17 cellular contexts compared by ENCODE assay signal in genomic region chr6:160081398-160081797, GRCh38. TPM values are rescaled to one million over a fixed set of nuclear protein-coding genes. Genes with fewer than 3 reads are reported as not detected.
DNase-seq lines count a peak whose midpoint lies in the region; ATAC-seq, FAIRE-seq and TF ChIP-seq lines count a peak whose summit lies in the region.
"Had no signal": no experiment of that assay in that cellular context is flagged by ENCODE, and none has a peak within 500 bp of the region (broad histone marks: within the 10 kb centered on the region; RNA-seq: fewer than 3 reads in every experiment).

No MANE protein-coding gene starts in this region.

- TF ChIP-seq RAD21 in GM12878 (IDR thresholded peaks at IDR 0.05; ENCODE audit: insufficient read depth, low read depth, low read length) = no peak

- in situ Hi-C loops in GM12878 (cut with MboI) = no loop called here

- DNase-seq in activated naive CD4-positive, alpha-beta T cell treated with anti-CD3 and anti-CD28 coated beads, Interleukin-2, amount 50 U/mL, for 72 hours (ENCODE audit: low spot score in 2 of 2) = no peak
- no peak for DNase-seq in activated naive CD4-positive, alpha-beta T cell treated with anti-CD3 and anti-CD28 coated beads, Interleukin-2, amount 50 U/mL, for 16 hours
- DNase-seq in Caco-2 = peak; percentile 24 to 50
- no peak for DNase-seq in GM12878 (ENCODE audit: low read depth, low spot score)
- no peak for DNase-seq in neural progenitor cell (ENCODE audit: low spot score)
- no peak for DNase-seq in globus pallidus (ENCODE audit: low spot score)
- no peak for DNase-seq in GM10248 (ENCODE audit: extremely low spot score)
- DNase-seq: CD8-positive, alpha-beta T cell; COR-L47; H9; IMR-90 had no signal

- no peak overlapping the region for H3K27ac ChIP-seq in GM12878 (ENCODE audit: control insufficient read depth, insufficient read depth)
- no peak overlapping the region for H3K27ac ChIP-seq in neural progenitor cell
- H3K27ac ChIP-seq: 22Rv1 had no signal

- H3K4me2 ChIP-seq in GM12878 (ENCODE audit: control insufficient read depth, insufficient read depth) = no peak overlapping the region
- H3K4me2 ChIP-seq in neural progenitor cell = no peak overlapping the region

- H4K20me1 ChIP-seq in GM12878 (ENCODE audit: control insufficient read depth, insufficient read depth) (no peaks in the 10 kb centered on the region), neural progenitor cell (ENCODE audit: low read depth) (no peaks in the 10 kb centered on the region)

- H3K4me3 Mint-ChIP-seq in Caco-2 (ENCODE audit: unreplicated experiment) (no peak overlapping the region), neural progenitor cell (no peak overlapping the region)
- H3K4me3 Mint-ChIP-seq: CD14-positive monocyte; CD8-positive, alpha-beta T cell; H9 had no signal

- H3K36me3 ChIP-seq in Caco-2 (ENCODE audit: control insufficient read depth, insufficient read depth, low read length) (peaks cover 9% of the 10 kb centered on the region), GM12878 (ENCODE audit: control insufficient read depth in 2 of 2, insufficient read depth in 2 of 2, low read length in 1 of 2) (peaks cover 21 to 24% of the 10 kb centered on the region in 2 experiments; a peak in 3 of 4 replicates), neural progenitor cell (no peaks in the 10 kb centered on the region)

- H3K79me2 ChIP-seq in GM12878 (ENCODE audit: control insufficient read depth, insufficient read depth, low read length) = no peaks in the 10 kb centered on the region
- H3K79me2 ChIP-seq in neural progenitor cell (ENCODE audit: low read depth) = no peaks in the 10 kb centered on the region

- no peaks in the 10 kb centered on the region for H3K4me1 ChIP-seq in Caco-2
- no peaks in the 10 kb centered on the region for H3K4me1 ChIP-seq in GM12878 (ENCODE audit: control insufficient read depth, insufficient read depth, low read length)
- H3K4me1 ChIP-seq in neural progenitor cell = no peaks in the 10 kb centered on the region

- H2AFZ ChIP-seq in GM12878 (ENCODE audit: control insufficient read depth, low read depth, low read length) (no peak overlapping the region), neural progenitor cell (replicated peaks) (no peak overlapping the region)

- FAIRE-seq in GM12878 (lab: Jason Lieb, UNC) = no peak
- FAIRE-seq: GM12892, GM19239 had no signal

- TF ChIP-seq CTCF in Caco-2 (IDR thresholded peaks at IDR 0.05; ENCODE audit: insufficient read depth in 1 of 2, low read depth in 1 of 2, low read length in 1 of 2, severe bottlenecking in 1 of 2, unreplicated experiment in 1 of 2) (no peak), GM12878 (IDR thresholded peaks at IDR 0.05 in 2 of 3, conservative IDR thresholded peaks at IDR 0.05 in 1 of 3; ENCODE audit: control insufficient read depth in 2 of 3, extremely low read depth in 1 of 3, insufficient read depth in 1 of 3, low read depth in 3 of 3, low read length in 3 of 3) (no peak), neural progenitor cell (IDR thresholded peaks at IDR 0.05) (no peak), GM10248 (IDR thresholded peaks at IDR 0.05; ENCODE audit: control extremely low read depth, extremely low read depth, low read depth, missing control alignments) (no peak)

- SMC1A ChIA-PET in GM12878 (lab: Charles Lee; ENCODE audit: uncharacterized antibody, unreplicated experiment) = no interaction called here

- POLR2A ChIA-PET in Caco-2 (lab: Charles Lee) (interaction anchor here (0.7 kb wide), 1 partner anchor 1174 kb away, joined by 4 read pairs; no protein-coding TSS in a partner anchor), GM12878 (lab: Charles Lee) (no interaction called here), GM10248 (lab: Yijun Ruan, JAX) (no interaction called here)

- peak overlapping the region; percentile 16 to 33 for H3K27ac Mint-ChIP-seq in activated naive CD4-positive, alpha-beta T cell treated with anti-CD3 and anti-CD28 coated beads, Interleukin-2, amount 50 U/mL, for 72 hours
- H3K27ac Mint-ChIP-seq in Caco-2 (ENCODE audit: unreplicated experiment) (no peak overlapping the region), neural progenitor cell (peak overlapping the region; percentile 41)
- H3K27ac Mint-ChIP-seq: CD8-positive, alpha-beta T cell; H9 had no signal

- H3K4me3 ChIP-seq in Caco-2 (ENCODE audit: low read depth, low read length) (no peak overlapping the region), GM12878 (no peak overlapping the region), neural progenitor cell (no peak overlapping the region)

- no peak for TF ChIP-seq POLR2A in GM12878 (IDR thresholded peaks at IDR 0.05; ENCODE audit: low read depth, low read length)

- no peak for ATAC-seq in activated naive CD4-positive, alpha-beta T cell treated with anti-CD3 and anti-CD28 coated beads, Interleukin-2, amount 50 U/mL, for 72 hours
- ATAC-seq in GM12878 (no peak), GM21825 (IDR thresholded peaks at IDR 0.05; ENCODE audit: unreplicated experiment) (no peak)
- ATAC-seq: CD8-positive, alpha-beta T cell had no signal

- TF ChIP-seq EP300 in GM12878 (IDR thresholded peaks at IDR 0.05; ENCODE audit: borderline replicate concordance in 1 of 2, control insufficient read depth in 1 of 2, low read depth in 2 of 2, low read length in 2 of 2) = no peak

- intact Hi-C loops in Caco-2 (cut with micrococcal nuclease; ENCODE audit: unreplicated experiment) = no loop called here
- intact Hi-C loops in GM12878 (cut with micrococcal nuclease; ENCODE audit: unreplicated experiment) = no loop called here

- H3K9me3 ChIP-seq in Caco-2 (no peaks in the 10 kb centered on the region), GM12878 (replicated peaks; ENCODE audit: control insufficient read depth, insufficient read depth, low read length) (no peaks in the 10 kb centered on the region), neural progenitor cell (ENCODE audit: low read depth) (no peaks in the 10 kb centered on the region)

- peaks cover 12 to 27% of the 10 kb centered on the region in 2 donors for H3K36me3 Mint-ChIP-seq in activated naive CD4-positive, alpha-beta T cell treated with anti-CD3 and anti-CD28 coated beads, Interleukin-2, amount 50 U/mL, for 72 hours
- H3K36me3 Mint-ChIP-seq in Caco-2 (ENCODE audit: insufficient read depth, unreplicated experiment) = peaks cover 91% of the 10 kb centered on the region
- peaks cover 56% of the 10 kb centered on the region for H3K36me3 Mint-ChIP-seq in neural progenitor cell

- H3K9me3 Mint-ChIP-seq in activated naive CD4-positive, alpha-beta T cell treated with anti-CD3 and anti-CD28 coated beads, Interleukin-2, amount 50 U/mL, for 72 hours = no peaks in the 10 kb centered on the region
- H3K9me3 Mint-ChIP-seq in Caco-2 (ENCODE audit: unreplicated experiment) (peaks cover 9% of the 10 kb centered on the region), neural progenitor cell (peaks cover 2% of the 10 kb centered on the region)
- H3K9me3 Mint-ChIP-seq: CD8-positive, alpha-beta T cell had no signal

- H3K9ac ChIP-seq in GM12878 (ENCODE audit: control insufficient read depth, insufficient read depth, low read length) = no peak overlapping the region
- H3K9ac ChIP-seq in neural progenitor cell = no peak overlapping the region

- WGBS in GM12878 (ENCODE audit: insufficient coverage, insufficient replicate concordance, low lambda C conversion rate, missing lambda C conversion rate) = 97% methylated on average over 11 of the region's 11 CpGs

- RAD21 ChIA-PET in GM12878 (lab: Charles Lee; ENCODE audit: unreplicated experiment) = interaction anchor here (0.8 kb wide), 1 partner anchor 125 kb away, joined by 3 read pairs; no protein-coding TSS in a partner anchor

- CTCF ChIA-PET in Caco-2 (lab: Charles Lee) = interaction anchor here (0.6 to 0.7 kb wide), 2 partner anchors 37 to 242 kb away, joined by 3 to 4 read pairs; no protein-coding TSS in a partner anchor
- CTCF ChIA-PET in GM12878 (lab: Yijun Ruan, JAX) = interaction anchor here (0.6 to 1.2 kb wide), 2 partner anchors 13 to 1291 kb away, joined by 3 to 4 read pairs; no protein-coding TSS in a partner anchor
- CTCF ChIA-PET in GM10248 (lab: Yijun Ruan, JAX) = interaction anchor here (1.1 kb wide), 1 partner anchor 17 kb away, joined by 4 read pairs; no protein-coding TSS in a partner anchor

- H3F3A ChIP-seq in neural progenitor cell (ENCODE audit: low read depth) = no peaks in the 10 kb centered on the region

- H3K27me3 Mint-ChIP-seq in Caco-2 (ENCODE audit: insufficient read depth, unreplicated experiment) = no peaks in the 10 kb centered on the region
- peaks cover 4% of the 10 kb centered on the region for H3K27me3 Mint-ChIP-seq in neural progenitor cell (ENCODE audit: insufficient read depth, low read depth)

- BruUV-seq in Caco-2 (replicated peaks; lab: Mats Ljungman, UMichigan) (no TSS peak), GM12878 (replicated peaks; lab: Mats Ljungman, UMichigan) (TSS peak; percentile 41)

- H3K27me3 ChIP-seq in Caco-2 (replicated peaks; ENCODE audit: control insufficient read depth, insufficient read depth, low read length) (no peaks in the 10 kb centered on the region), GM12878 (replicated peaks in 1 of 2; ENCODE audit: control insufficient read depth in 2 of 2, insufficient read depth in 2 of 2, low read length in 1 of 2) (no peaks in the 10 kb centered on the region), neural progenitor cell (no peaks in the 10 kb centered on the region)

- H3K4me1 Mint-ChIP-seq in Caco-2 (ENCODE audit: low read depth, unreplicated experiment) (no peaks in the 10 kb centered on the region), neural progenitor cell (peaks cover 14% of the 10 kb centered on the region)
- H3K4me1 Mint-ChIP-seq: CD14-positive monocyte had no signal

RNA-seq across cellular contexts. Expression of gene SLC22A1, which starts 40.2 kb away (rescaled TPM):
- total RNA-seq in activated naive CD4-positive, alpha-beta T cell treated with anti-CD3 and anti-CD28 coated beads, Interleukin-2, amount 50 U/mL, for 72 hours = 1 to 10 TPM in 1 of 2 donors, not detected in 1; 1.2 TPM
- total RNA-seq in Caco-2 (2022) = 1.5 and 2.0 TPM in 2 replicates
- total RNA-seq in GM12878 (2013; cell fraction: nucleolus; rRNA removed) = 0.86 and 1.0 TPM in 2 replicates
- total RNA-seq in GM12878 (2014; rRNA removed) = 0.05 and 0.17 TPM in 2 replicates
- total RNA-seq in GM12878 (2014; rRNA removed; fragmentation: Illumina TruSeq; extraction: Trizol) = 0.09 TPM in 2 replicates
- total RNA-seq in GM12878 (2021) = 0.28 and 1.1 TPM in 2 replicates
- polyA plus RNA-seq in GM12878 (2011; ENCODE audit: low read depth) = not detected
- polyA plus RNA-seq in GM12878 (2011; rRNA removed) = 0.15 TPM in 1 of 2 replicates, not detected in the other
- 0.08 and 0.37 TPM in 2 replicates for polyA plus RNA-seq in GM12878 (2011; cell fraction: cytosol; rRNA removed)
- polyA plus RNA-seq in GM12878 (2011; cell fraction: nucleus; rRNA removed) = 0.34 and 0.45 TPM in 2 replicates
- 0.15 and 0.38 TPM in 2 replicates for polyA plus RNA-seq in GM12878 (2012)
- polyA plus RNA-seq in GM12878 (2014; fragmentation: Illumina TruSeq; extraction: Trizol) = 0.18 TPM in 1 of 2 replicates, not detected in the other
- polyA plus RNA-seq in GM12878 (2014; fragmentation: Nextera tagmentation; extraction: Ambion mirVana) = under 1 TPM in 1 of 2 experiments, not detected in 1; 0.15 TPM
- polyA plus RNA-seq in GM12878 (2014; rRNA removed) = 0.09 and 0.23 TPM in 2 replicates
- polyA plus RNA-seq in GM12878 (2016; fragmentation: Nextera tagmentation; extraction: Ambion mirVana) = not detected
- 0.44 and 0.82 TPM in 2 replicates for polyA minus RNA-seq in GM12878 (2011; rRNA and poly(A)+ RNA removed)
- polyA minus RNA-seq in GM12878 (2011; cell fraction: cytosol; rRNA and poly(A)+ RNA removed) = not detected in 2 replicates
- polyA minus RNA-seq in GM12878 (2011; cell fraction: nucleus; rRNA and poly(A)+ RNA removed) = 1.8 and 3.7 TPM in 2 replicates
- 0.22 TPM in 1 of 2 replicates, not detected in the other for total RNA-seq in neural progenitor cell (ENCODE audit: low replicate concordance)
- total RNA-seq: G401, IMR-90 had no signal

Comparison
In these comparisons a context has a peak if more than half of its experiments do, and no peak if none do; other contexts are left out.
1. DNase-seq: peak in Caco-2 (2 of 2); none in activated naive CD4-positive, alpha-beta T cell treated with anti-CD3 and anti-CD28 coated beads, Interleukin-2, amount 50 U/mL, for 72 hours (0 of 2), activated naive CD4-positive, alpha-beta T cell treated with anti-CD3 and anti-CD28 coated beads, Interleukin-2, amount 50 U/mL, for 16 hours (single experiment), GM12878 (single experiment), neural progenitor cell (single experiment), globus pallidus (single experiment) and GM10248 (single experiment).